In the genomic region with DNA sequence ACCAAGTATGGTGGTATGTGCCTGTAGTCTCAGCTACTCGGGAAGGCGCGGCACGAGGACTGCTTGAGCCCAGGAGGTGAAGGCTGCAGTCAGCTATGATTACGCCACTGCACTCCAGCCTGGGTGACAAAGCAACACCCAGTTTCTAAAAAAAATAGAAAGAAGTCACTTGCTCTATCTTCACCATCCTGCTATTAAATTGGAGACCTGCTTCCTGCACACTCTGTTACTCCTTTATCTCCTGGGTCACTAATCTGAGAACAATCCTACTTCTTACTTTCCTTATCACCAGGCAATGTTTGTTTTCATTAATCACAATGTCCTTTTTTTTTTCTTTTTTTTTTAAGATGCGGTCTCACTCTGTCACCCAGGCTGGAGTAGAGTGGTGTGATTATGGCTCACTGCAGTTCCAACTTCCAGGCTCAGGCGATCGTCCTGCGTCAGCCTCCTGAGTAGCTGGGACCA, we compare ENCODE assay signal across 10 cellular contexts. TPM values are rescaled to one million over a fixed set of nuclear protein-coding genes. Genes with fewer than 3 reads are reported as not detected.
A peak's percentile ranks its signal among the peaks of the same experiment; 100 is the strongest.
DNase-seq lines count a peak whose midpoint lies in the region.
"Had no signal": no experiment of that assay in that cellular context is flagged by ENCODE, and none has a peak within 500 bp of the region (broad histone marks: within the 10 kb centered on the region; RNA-seq: fewer than 3 reads in every experiment).

No MANE protein-coding gene starts in this region.

- CTCF ChIA-PET in activated CD4-positive, alpha-beta memory T cell treated with anti-CD3 and anti-CD28 coated beads for 36 hours (lab: Charles Lee), result no interaction called here

- POLR2A ChIA-PET in activated CD4-positive, alpha-beta memory T cell treated with anti-CD3 and anti-CD28 coated beads for 36 hours (lab: Charles Lee), result no interaction called here

- H3K9me3 Mint-ChIP-seq in T-helper 2 cell treated with Interferon-gamma antibody and Interleukin-4, amounts not matched to agents 5 μg/mL and 100 μg/mL, for 36 hours, result no peaks in the 10 kb centered on the region
- no peaks in the 10 kb centered on the region for H3K9me3 Mint-ChIP-seq in activated CD4-positive, alpha-beta memory T cell treated with anti-CD3 and anti-CD28 coated beads for 36 hours
- H3K9me3 Mint-ChIP-seq in immature natural killer cell, result no peaks in the 10 kb centered on the region
- H3K9me3 Mint-ChIP-seq: activated naive CD8-positive, alpha-beta T cell treated with anti-CD3 and anti-CD28 coated beads, Interleukin-2, amount 10 ng/mL, durations not matched to agents 7 days and 5 days had no signal

- peaks cover 50% of the 10 kb centered on the region for H3K36me3 Mint-ChIP-seq in T-helper 2 cell treated with Interferon-gamma antibody and Interleukin-4, amounts not matched to agents 5 μg/mL and 100 μg/mL, for 36 hours (ENCODE audit: low read depth)
- H3K36me3 Mint-ChIP-seq in activated CD4-positive, alpha-beta memory T cell treated with anti-CD3 and anti-CD28 coated beads for 36 hours, result peaks cover 4% of the 10 kb centered on the region
- peaks cover 0 to 4% (median 3%) of the 10 kb centered on the region in 3 donors for H3K36me3 Mint-ChIP-seq in immature natural killer cell

- peak overlapping the region; percentile 70 for H3K27ac Mint-ChIP-seq in T-helper 2 cell treated with Interferon-gamma antibody and Interleukin-4, amounts not matched to agents 5 μg/mL and 100 μg/mL, for 36 hours
- peak overlapping the region; percentile 14 for H3K27ac Mint-ChIP-seq in activated CD4-positive, alpha-beta memory T cell treated with anti-CD3 and anti-CD28 coated beads for 36 hours
- peak overlapping the region; percentile 65 to 99 (median 84) for H3K27ac Mint-ChIP-seq in immature natural killer cell
- H3K27ac Mint-ChIP-seq: activated naive CD8-positive, alpha-beta T cell treated with anti-CD3 and anti-CD28 coated beads, Interleukin-2, amount 10 ng/mL, durations not matched to agents 7 days and 5 days; stimulated activated naive CD8-positive, alpha-beta T cell treated with anti-CD3 and anti-CD28 coated beads, Interleukin-15, amount 100 ng/mL, for 72 hours had no signal

- H3K4me1 Mint-ChIP-seq in T-helper 2 cell treated with Interferon-gamma antibody and Interleukin-4, amounts not matched to agents 5 μg/mL and 100 μg/mL, for 36 hours (ENCODE audit: low read depth), result peaks cover 42% of the 10 kb centered on the region
- H3K4me1 Mint-ChIP-seq in activated CD4-positive, alpha-beta memory T cell treated with anti-CD3 and anti-CD28 coated beads for 36 hours (ENCODE audit: low read depth), result peaks cover 53% of the 10 kb centered on the region
- peaks cover 79 to 84% of the 10 kb centered on the region in 2 donors for H3K4me1 Mint-ChIP-seq in immature natural killer cell

- no peak for DNase-seq in T-helper 2 cell treated with Interferon-gamma antibody and Interleukin-4, amounts not matched to agents 5 μg/mL and 100 μg/mL, for 36 hours (ENCODE audit: low spot score)
- DNase-seq in T-helper 2 cell, result no peak
- DNase-seq in activated CD4-positive, alpha-beta memory T cell treated with anti-CD3 and anti-CD28 coated beads for 36 hours, result no peak
- peak in 1 of 3 donors; percentile 21 for DNase-seq in immature natural killer cell
- no peak for DNase-seq in substantia nigra (lab: John Stamatoyannopoulos, UW)
- DNase-seq in NCI-H226, result no peak
- no peak for DNase-seq in UCSD-AML1 (lab: John Stamatoyannopoulos, UW; ENCODE audit: unreplicated experiment)
- DNase-seq in RKO (ENCODE audit: low spot score), result no peak
- DNase-seq: activated naive CD8-positive, alpha-beta T cell treated with anti-CD3 and anti-CD28 coated beads, Interleukin-2, amount 10 ng/mL, durations not matched to agents 7 days and 5 days; stimulated activated naive CD8-positive, alpha-beta T cell treated with anti-CD3 and anti-CD28 coated beads, Interleukin-15, amount 100 ng/mL, for 72 hours had no signal

- peak overlapping the region; percentile 38 for H3K4me3 Mint-ChIP-seq in T-helper 2 cell treated with Interferon-gamma antibody and Interleukin-4, amounts not matched to agents 5 μg/mL and 100 μg/mL, for 36 hours
- no peak overlapping the region for H3K4me3 Mint-ChIP-seq in activated CD4-positive, alpha-beta memory T cell treated with anti-CD3 and anti-CD28 coated beads for 36 hours
- peak overlapping the region in 3 of 5 donors; percentile 3 to 70 (median 10) for H3K4me3 Mint-ChIP-seq in immature natural killer cell
- H3K4me3 Mint-ChIP-seq: activated naive CD8-positive, alpha-beta T cell treated with anti-CD3 and anti-CD28 coated beads, Interleukin-2, amount 10 ng/mL, durations not matched to agents 7 days and 5 days; stimulated activated naive CD8-positive, alpha-beta T cell treated with anti-CD3 and anti-CD28 coated beads, Interleukin-15, amount 100 ng/mL, for 72 hours had no signal

- peak overlapping the region; percentile 65 for H3K27ac ChIP-seq in substantia nigra (ENCODE audit: low read depth, low read length, poor library complexity, severe bottlenecking)

- intact Hi-C loops in activated CD4-positive, alpha-beta memory T cell treated with anti-CD3 and anti-CD28 coated beads for 36 hours (cut with micrococcal nuclease), result no loop called here

- H3K27me3 Mint-ChIP-seq in T-helper 2 cell treated with Interferon-gamma antibody and Interleukin-4, amounts not matched to agents 5 μg/mL and 100 μg/mL, for 36 hours (ENCODE audit: low read depth), result no peaks in the 10 kb centered on the region
- no peaks in the 10 kb centered on the region for H3K27me3 Mint-ChIP-seq in activated CD4-positive, alpha-beta memory T cell treated with anti-CD3 and anti-CD28 coated beads for 36 hours
- H3K27me3 Mint-ChIP-seq in immature natural killer cell (ENCODE audit: low read depth in 3 of 3), result peaks cover 9 to 30% (median 15%) of the 10 kb centered on the region in 3 donors
- H3K27me3 Mint-ChIP-seq: activated naive CD8-positive, alpha-beta T cell treated with anti-CD3 and anti-CD28 coated beads, Interleukin-2, amount 10 ng/mL, durations not matched to agents 7 days and 5 days; stimulated activated naive CD8-positive, alpha-beta T cell treated with anti-CD3 and anti-CD28 coated beads, Interleukin-15, amount 100 ng/mL, for 72 hours had no signal

RNA-seq across cellular contexts. Expression of gene PRKX, which starts 16.2 kb away (rescaled TPM):
- total RNA-seq in activated CD4-positive, alpha-beta memory T cell treated with anti-CD3 and anti-CD28 coated beads for 36 hours, result 10 to 100 TPM; 89.5 to 90.9 TPM
- 100 to 1,000 TPM in 1 of 3 donors, 10 to 100 TPM in 2; 65.3 to 117 (median 65.9) TPM for polyA plus RNA-seq in immature natural killer cell

Comparison
In these comparisons a context has a peak if more than half of its experiments do, and no peak if none do; other contexts are left out.
1. H3K27ac Mint-ChIP-seq: peak in every context shown above with its lines; median percentile 84 in immature natural killer cell; 70 in T-helper 2 cell treated with Interferon-gamma antibody and Interleukin-4, amounts not matched to agents 5 μg/mL and 100 μg/mL, for 36 hours; 14 in activated CD4-positive, alpha-beta memory T cell treated with anti-CD3 and anti-CD28 coated beads for 36 hours.